In the genomic region with DNA sequence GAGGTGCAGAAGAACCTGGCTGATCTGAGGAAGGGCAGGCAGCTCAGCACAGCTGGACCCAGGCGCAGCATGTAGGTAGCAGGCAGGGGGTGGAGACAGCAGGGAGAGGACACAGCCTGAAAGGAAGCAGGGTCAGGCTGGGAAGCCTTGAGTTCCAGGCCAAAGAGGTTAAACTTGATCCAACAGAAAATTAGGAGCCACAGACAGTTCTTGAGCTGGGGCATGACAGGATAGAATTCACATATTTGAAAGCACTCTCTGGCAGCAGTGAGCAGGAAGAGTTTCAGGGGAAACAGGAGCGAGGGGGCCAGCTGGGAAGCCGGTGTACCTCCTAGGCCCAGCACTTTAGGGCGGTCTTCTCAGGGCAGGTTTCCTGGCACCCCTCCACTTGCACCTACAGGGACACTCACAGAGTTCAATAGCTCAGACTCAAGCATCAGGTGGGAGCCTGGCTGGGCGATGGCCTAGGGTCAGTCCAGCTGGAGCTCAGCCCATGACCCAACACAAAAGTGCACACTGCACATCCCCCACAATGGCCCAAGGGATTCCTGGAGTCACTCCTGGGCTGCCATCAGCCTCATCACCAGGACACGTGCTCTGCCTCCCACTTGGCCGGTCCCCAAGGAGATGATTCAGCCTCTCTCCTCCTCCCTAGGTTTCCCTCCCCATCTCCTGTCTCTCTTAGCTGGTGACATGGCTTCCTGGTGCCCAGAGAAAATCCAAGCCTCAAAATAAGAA, we compare ENCODE assay signal across 12 cellular contexts. TPM values are rescaled to one million over a fixed set of nuclear protein-coding genes. Genes with fewer than 3 reads are reported as not detected.
DNase-seq lines count a peak whose midpoint lies in the region; ATAC-seq and TF ChIP-seq lines count a peak whose summit lies in the region.
"Had no signal": no experiment of that assay in that cellular context is flagged by ENCODE, and none has a peak within 500 bp of the region (broad histone marks: within the 10 kb centered on the region; RNA-seq: fewer than 3 reads in every experiment).

No MANE protein-coding gene starts in this region.

- TF ChIP-seq CTCF in fibroblast of pulmonary artery (IDR thresholded peaks at IDR 0.05; ENCODE audit: low read length, missing control alignments): no peak

- DNase-seq in EH (ENCODE audit: low read depth) (peak; percentile 92), NCI-H69 (lab: John Stamatoyannopoulos, UW) (peak; percentile 21), fibroblast of pulmonary artery (ENCODE audit: low read depth) (peak; percentile 77), sciatic nerve (ENCODE audit: low spot score) (no peak), inferior parietal cortex (ENCODE audit: extremely low spot score) (no peak), SKM-1 treated with dmso at 0.1 percent for 144 hours (lab: John Stamatoyannopoulos, UW; ENCODE audit: unreplicated experiment) (no peak), NCI-H1930 (lab: John Stamatoyannopoulos, UW) (no peak)
- DNase-seq: activated T-cell treated with anti-CD3 and anti-CD28 coated beads, Interleukin-2, amount 50 U/mL, for 48 hours; GDM1; NCI-H510A treated with DMSO at 0.1 percent for 48 hours; T-helper 9 cell had no signal

- intact Hi-C loops in sciatic nerve (cut with DNase I): no loop called here

- H3K4me3 ChIP-seq in fibroblast of pulmonary artery (replicated peaks; ENCODE audit: low read depth, low read length): no peak overlapping the region

- ATAC-seq in sciatic nerve (peak; percentile 29), GM18517 (IDR thresholded peaks at IDR 0.05; ENCODE audit: unreplicated experiment) (no peak)

RNA-seq across cellular contexts. Expression of a gene that starts 22.7 kb away (rescaled TPM):
- 0.18 TPM for total RNA-seq in sciatic nerve

RNA-seq across cellular contexts. Expression of a gene that starts 56.9 kb away (rescaled TPM):
- total RNA-seq in sciatic nerve: 65.0 TPM

Comparison
In these comparisons a context has a peak if more than half of its experiments do, and no peak if none do; other contexts are left out.
1. DNase-seq: peak in EH (single experiment), NCI-H69 (single experiment) and fibroblast of pulmonary artery (single experiment); none in sciatic nerve (single experiment), inferior parietal cortex (single experiment), SKM-1 treated with dmso at 0.1 percent for 144 hours (single experiment) and NCI-H1930 (0 of 2).